Comparison of ENCODE assay signal across 20 cellular contexts in genomic region chr6:5986847-5987246, GRCh38. TPM values are rescaled to one million over a fixed set of nuclear protein-coding genes. Genes with fewer than 3 reads are reported as not detected.
DNase-seq lines count a peak whose midpoint lies in the region; ATAC-seq lines count a peak whose summit lies in the region.
"Had no signal": no experiment of that assay in that cellular context is flagged by ENCODE, and none has a peak within 500 bp of the region (broad histone marks: within the 10 kb centered on the region; RNA-seq: fewer than 3 reads in every experiment).

No MANE protein-coding gene starts in this region.

- peak; percentile 64 for DNase-seq in activated CD4-positive, alpha-beta T cell treated with anti-CD3 and anti-CD28 coated beads, Interleukin-2, amount 10 ng/mL, durations not matched to agents 24 days and 14 days
- DNase-seq in activated CD4-positive, alpha-beta T cell treated with anti-CD3 and anti-CD28 coated beads, Interleukin-2, amount 50 U/mL, for 1 hour = no peak
- no peak for DNase-seq in activated naive CD4-positive, alpha-beta T cell treated with anti-CD3 and anti-CD28 coated beads, Interleukin-2, amount 50 U/mL, for 72 hours (ENCODE audit: low spot score in 2 of 2)
- no peak for DNase-seq in activated naive CD4-positive, alpha-beta T cell treated with Interleukin-2 at 50 U/mL for 16 hours
- DNase-seq in activated T-helper 1 cell treated with anti-CD3 and anti-CD28 coated beads, Interleukin-12 subunit alpha, Interleukin-12 subunit beta, Interleukin-2, Interleukin-4 antibody, amounts not matched to agents 30 ng/mL and 10 ng/mL and 1 ng/mL, durations not matched to agents 14 hours and 24 hours and 36 hours (ENCODE audit: low spot score) = no peak
- DNase-seq in stimulated activated naive CD8-positive, alpha-beta T cell treated with anti-CD3 and anti-CD28 coated beads, Interleukin-15, amount 100 ng/mL, for 72 hours = no peak
- DNase-seq in NCI-H1436 (lab: John Stamatoyannopoulos, UW) (no peak), SHP77 (lab: John Stamatoyannopoulos, UW) (no peak)
- DNase-seq: CD4-positive, alpha-beta T cell; HCEC 1CT; NCI-H1048; NCI-H1417; NCI-H1694 treated with DMSO at 0.1 percent for 48 hours; NCI-H2081; NCI-H226; NCI-H510A; NCI-H69; Right ventricle myocardium superior; RPMI8226 had no signal

- H3K4me1 Mint-ChIP-seq in activated CD4-positive, alpha-beta T cell treated with anti-CD3 and anti-CD28 coated beads, Interleukin-2, amount 10 ng/mL, durations not matched to agents 24 days and 14 days = peaks cover 42% of the 10 kb centered on the region
- H3K4me1 Mint-ChIP-seq in activated T-helper 1 cell treated with anti-CD3 and anti-CD28 coated beads, Interleukin-12 subunit alpha, Interleukin-12 subunit beta, Interleukin-2, Interleukin-4 antibody, amounts not matched to agents 30 ng/mL and 10 ng/mL and 1 ng/mL, durations not matched to agents 14 hours and 24 hours and 36 hours (ENCODE audit: low read depth) = peaks cover 48% of the 10 kb centered on the region
- H3K4me1 Mint-ChIP-seq in stimulated activated naive CD8-positive, alpha-beta T cell treated with anti-CD3 and anti-CD28 coated beads, Interleukin-15, amount 100 ng/mL, for 72 hours = peaks cover 44% of the 10 kb centered on the region
- H3K4me1 Mint-ChIP-seq: IgD-negative memory B cell had no signal

- peak overlapping the region; percentile 20 for H3K4me3 Mint-ChIP-seq in activated CD4-positive, alpha-beta T cell treated with anti-CD3 and anti-CD28 coated beads, Interleukin-2, amount 10 ng/mL, durations not matched to agents 24 days and 14 days
- H3K4me3 Mint-ChIP-seq in activated T-helper 1 cell treated with anti-CD3 and anti-CD28 coated beads, Interleukin-12 subunit alpha, Interleukin-12 subunit beta, Interleukin-2, Interleukin-4 antibody, amounts not matched to agents 30 ng/mL and 10 ng/mL and 1 ng/mL, durations not matched to agents 14 hours and 24 hours and 36 hours = peak overlapping the region; percentile 37
- no peak overlapping the region for H3K4me3 Mint-ChIP-seq in stimulated activated naive CD8-positive, alpha-beta T cell treated with anti-CD3 and anti-CD28 coated beads, Interleukin-15, amount 100 ng/mL, for 72 hours
- H3K4me3 Mint-ChIP-seq: CD4-positive, alpha-beta T cell; IgD-negative memory B cell had no signal

- H3K27me3 Mint-ChIP-seq in activated CD4-positive, alpha-beta T cell treated with anti-CD3 and anti-CD28 coated beads, Interleukin-2, amount 10 ng/mL, durations not matched to agents 24 days and 14 days = peaks cover 28% of the 10 kb centered on the region
- peaks cover 31% of the 10 kb centered on the region for H3K27me3 Mint-ChIP-seq in activated T-helper 1 cell treated with anti-CD3 and anti-CD28 coated beads, Interleukin-12 subunit alpha, Interleukin-12 subunit beta, Interleukin-2, Interleukin-4 antibody, amounts not matched to agents 30 ng/mL and 10 ng/mL and 1 ng/mL, durations not matched to agents 14 hours and 24 hours and 36 hours (ENCODE audit: insufficient read depth)
- H3K27me3 Mint-ChIP-seq in stimulated activated naive CD8-positive, alpha-beta T cell treated with anti-CD3 and anti-CD28 coated beads, Interleukin-15, amount 100 ng/mL, for 72 hours = peaks cover 47% of the 10 kb centered on the region

- H3K27ac Mint-ChIP-seq in activated CD4-positive, alpha-beta T cell treated with anti-CD3 and anti-CD28 coated beads, Interleukin-2, amount 10 ng/mL, durations not matched to agents 24 days and 14 days = no peak overlapping the region
- H3K27ac Mint-ChIP-seq in activated naive CD4-positive, alpha-beta T cell treated with anti-CD3 and anti-CD28 coated beads, Interleukin-2, amount 50 U/mL, for 72 hours = no peak overlapping the region
- no peak overlapping the region for H3K27ac Mint-ChIP-seq in activated T-helper 1 cell treated with anti-CD3 and anti-CD28 coated beads, Interleukin-12 subunit alpha, Interleukin-12 subunit beta, Interleukin-2, Interleukin-4 antibody, amounts not matched to agents 30 ng/mL and 10 ng/mL and 1 ng/mL, durations not matched to agents 14 hours and 24 hours and 36 hours
- H3K27ac Mint-ChIP-seq in stimulated activated naive CD8-positive, alpha-beta T cell treated with anti-CD3 and anti-CD28 coated beads, Interleukin-15, amount 100 ng/mL, for 72 hours = peak overlapping the region in 1 of 2 donors; percentile 63
- H3K27ac Mint-ChIP-seq: CD4-positive, alpha-beta T cell; IgD-negative memory B cell had no signal

- H3K9me3 Mint-ChIP-seq in activated CD4-positive, alpha-beta T cell treated with anti-CD3 and anti-CD28 coated beads, Interleukin-2, amount 10 ng/mL, durations not matched to agents 24 days and 14 days = peaks cover 8% of the 10 kb centered on the region
- H3K9me3 Mint-ChIP-seq in activated naive CD4-positive, alpha-beta T cell treated with anti-CD3 and anti-CD28 coated beads, Interleukin-2, amount 50 U/mL, for 72 hours = no peaks in the 10 kb centered on the region
- H3K9me3 Mint-ChIP-seq in activated T-helper 1 cell treated with anti-CD3 and anti-CD28 coated beads, Interleukin-12 subunit alpha, Interleukin-12 subunit beta, Interleukin-2, Interleukin-4 antibody, amounts not matched to agents 30 ng/mL and 10 ng/mL and 1 ng/mL, durations not matched to agents 14 hours and 24 hours and 36 hours = no peaks in the 10 kb centered on the region
- no peaks in the 10 kb centered on the region for H3K9me3 Mint-ChIP-seq in stimulated activated naive CD8-positive, alpha-beta T cell treated with anti-CD3 and anti-CD28 coated beads, Interleukin-15, amount 100 ng/mL, for 72 hours
- H3K9me3 Mint-ChIP-seq: CD4-positive, alpha-beta T cell had no signal

- no peaks in the 10 kb centered on the region for H3K36me3 Mint-ChIP-seq in activated CD4-positive, alpha-beta T cell treated with anti-CD3 and anti-CD28 coated beads, Interleukin-2, amount 10 ng/mL, durations not matched to agents 24 days and 14 days (ENCODE audit: low read depth)
- H3K36me3 Mint-ChIP-seq in activated naive CD4-positive, alpha-beta T cell treated with anti-CD3 and anti-CD28 coated beads, Interleukin-2, amount 50 U/mL, for 72 hours = no peaks in the 10 kb centered on the region
- peaks cover 5% of the 10 kb centered on the region for H3K36me3 Mint-ChIP-seq in activated T-helper 1 cell treated with anti-CD3 and anti-CD28 coated beads, Interleukin-12 subunit alpha, Interleukin-12 subunit beta, Interleukin-2, Interleukin-4 antibody, amounts not matched to agents 30 ng/mL and 10 ng/mL and 1 ng/mL, durations not matched to agents 14 hours and 24 hours and 36 hours (ENCODE audit: low read depth)

- intact Hi-C loops in activated CD4-positive, alpha-beta T cell treated with anti-CD3 and anti-CD28 coated beads, Interleukin-2, amount 10 ng/mL, durations not matched to agents 24 days and 14 days (cut with micrococcal nuclease) = loop anchor here (5.0 to 10.0 kb wide), 3 partner anchors 470 to 702 kb away; no protein-coding TSS in a partner anchor
- intact Hi-C loops in activated T-helper 1 cell treated with anti-CD3 and anti-CD28 coated beads, Interleukin-12 subunit alpha, Interleukin-12 subunit beta, Interleukin-2, Interleukin-4 antibody, amounts not matched to agents 30 ng/mL and 10 ng/mL and 1 ng/mL, durations not matched to agents 14 hours and 24 hours and 36 hours (cut with micrococcal nuclease) = loop anchor here (5.0 to 10.0 kb wide), 3 partner anchors 115 to 528 kb away; no protein-coding TSS in a partner anchor

- peak; percentile 62 to 88 for ATAC-seq in activated naive CD4-positive, alpha-beta T cell treated with anti-CD3 and anti-CD28 coated beads, Interleukin-2, amount 50 U/mL, for 72 hours
- ATAC-seq in stimulated activated naive CD8-positive, alpha-beta T cell treated with anti-CD3 and anti-CD28 coated beads, Interleukin-15, amount 100 ng/mL, for 72 hours = peak; percentile 73

RNA-seq across cellular contexts. Expression of gene NRN1, which starts 19.9 kb away (rescaled TPM):
- 4.0 and 4.8 TPM in 2 replicates for total RNA-seq in activated CD4-positive, alpha-beta T cell treated with anti-CD3 and anti-CD28 coated beads, Interleukin-2, amount 10 ng/mL, durations not matched to agents 24 days and 14 days
- total RNA-seq in activated naive CD4-positive, alpha-beta T cell treated with anti-CD3 and anti-CD28 coated beads, Interleukin-2, amount 50 U/mL, for 72 hours = 10 to 100 TPM in 1 of 2 donors, not detected in 1; 25.1 TPM
- total RNA-seq in activated T-helper 1 cell treated with anti-CD3 and anti-CD28 coated beads, Interleukin-12 subunit alpha, Interleukin-12 subunit beta, Interleukin-2, Interleukin-4 antibody, amounts not matched to agents 30 ng/mL and 10 ng/mL and 1 ng/mL, durations not matched to agents 14 hours and 24 hours and 36 hours = 2.8 and 3.0 TPM in 2 replicates
- total RNA-seq: CD4-positive, alpha-beta T cell had no signal

Comparison
In these comparisons a context has a peak if more than half of its experiments do, and no peak if none do; other contexts are left out.
1. H3K4me3 Mint-ChIP-seq: peak in activated CD4-positive, alpha-beta T cell treated with anti-CD3 and anti-CD28 coated beads, Interleukin-2, amount 10 ng/mL, durations not matched to agents 24 days and 14 days (single experiment) and activated T-helper 1 cell treated with anti-CD3 and anti-CD28 coated beads, Interleukin-12 subunit alpha, Interleukin-12 subunit beta, Interleukin-2, Interleukin-4 antibody, amounts not matched to agents 30 ng/mL and 10 ng/mL and 1 ng/mL, durations not matched to agents 14 hours and 24 hours and 36 hours (single experiment); none in stimulated activated naive CD8-positive, alpha-beta T cell treated with anti-CD3 and anti-CD28 coated beads, Interleukin-15, amount 100 ng/mL, for 72 hours (0 of 2).